37 cellular contexts compared by ENCODE assay signal in genomic region chr3:51786247-51786646, GRCh38. TPM values are rescaled to one million over a fixed set of nuclear protein-coding genes. Genes with fewer than 3 reads are reported as not detected.
"Had no signal": no experiment of that assay in that cellular context is flagged by ENCODE, and none has a peak within 500 bp of the region (broad histone marks: within the 10 kb centered on the region; RNA-seq: fewer than 3 reads in every experiment).

No MANE protein-coding gene starts in this region.

- H3K4me1 ChIP-seq: adrenal gland, body of pancreas, breast epithelium had no signal

- ATAC-seq: activated CD8-positive, alpha-beta T cell treated with anti-CD3 and anti-CD28 coated beads for 36 hours; activated naive CD4-positive, alpha-beta T cell treated with anti-CD3 and anti-CD28 coated beads, Interleukin-2, amount 50 U/mL, for 72 hours; activated T-cell treated with anti-CD3 and anti-CD28 coated beads, Interleukin-2, amount 50 U/mL, for 4 hours; activated T-cell treated with anti-CD3 and anti-CD28 coated beads, Interleukin-2, amount 50 U/mL, for 72 hours; activated T-helper 17 cell treated with anti-CD3 and anti-CD28 coated beads, Interleukin-2, amount 50 U/mL, for 72 hours; body of pancreas had no signal

- FAIRE-seq: astrocyte, TTC549 had no signal

- H3K36me3 ChIP-seq: adrenal gland, brain microvascular endothelial cell, breast epithelium had no signal

- H3K27me3 ChIP-seq: adrenal gland, body of pancreas, breast epithelium had no signal

- H3K27ac ChIP-seq: adrenal gland, body of pancreas, brain microvascular endothelial cell, breast epithelium, VCaP had no signal

- DNase-seq: activated B cell treated with CpG ODN at 0.5 μM for 24 hours; activated CD4-positive, alpha-beta memory T cell treated with anti-CD3 and anti-CD28 coated beads for 36 hours; activated CD4-positive, alpha-beta T cell treated with anti-CD3 and anti-CD28 coated beads for 4 hours; activated CD4-positive, alpha-beta T cell treated with anti-CD3 and anti-CD28 coated beads, Interleukin-2, amount 10 ng/mL, durations not matched to agents 24 days and 14 days; activated CD4-positive, alpha-beta T cell treated with anti-CD3 and anti-CD28 coated beads, Interleukin-2, amount 50 U/mL, for 1 hour; activated CD4-positive, alpha-beta T cell treated with anti-CD3 and anti-CD28 coated beads, Interleukin-2, amount 50 U/mL, for 4 hours; activated CD4-positive, CD25-positive, alpha-beta regulatory T cell treated with anti-CD3 and anti-CD28 coated beads, Interleukin-2, amount 50 U/mL, for 72 hours; activated CD8-positive, alpha-beta memory T cell treated with anti-CD3 and anti-CD28 coated beads, Interleukin-2, amount 50 U/mL, for 4 hours; activated CD8-positive, alpha-beta T cell treated with anti-CD3 and anti-CD28 coated beads for 36 hours; activated effector memory CD4-positive, alpha-beta T cell treated with anti-CD3 and anti-CD28 coated beads, Interleukin-2, amount 50 U/mL, for 16 hours; activated gamma-delta T cell treated with Interleukin-2 at 50 U/mL for 16 hours; activated naive CD4-positive, alpha-beta T cell; activated naive CD4-positive, alpha-beta T cell treated with anti-CD3 and anti-CD28 coated beads for 36 hours; activated naive CD4-positive, alpha-beta T cell treated with anti-CD3 and anti-CD28 coated beads, Interleukin-2, amount 50 U/mL, for 16 hours; activated naive CD8-positive, alpha-beta T cell treated with anti-CD3 and anti-CD28 coated beads for 36 hours; activated T-cell treated with anti-CD3 and anti-CD28 coated beads for 4 hours; activated T-cell treated with anti-CD3 and anti-CD28 coated beads, Interleukin-2, amount 50 U/mL, for 1 hour; activated T-cell treated with anti-CD3 and anti-CD28 coated beads, Interleukin-2, amount 50 U/mL, for 4 hours; activated T-cell treated with anti-CD3 and anti-CD28 coated beads, Interleukin-2, amount 50 U/mL, for 72 hours; adrenal gland; amniotic stem cell; aorta; body of pancreas; brain microvascular endothelial cell; central memory CD4-positive, alpha-beta T cell; T-helper 2 cell; T-helper 9 cell had no signal

- H3K9me3 ChIP-seq: adrenal gland, body of pancreas, breast epithelium had no signal

- H3K4me3 ChIP-seq: adrenal gland, body of pancreas, breast epithelium had no signal

RNA-seq across cellular contexts. Expression of gene IQCF6, which starts 7.2 kb away (rescaled TPM):
- total RNA-seq: activated B cell treated with CpG ODN at 0.5 μM for 24 hours; activated CD4-positive, alpha-beta memory T cell treated with anti-CD3 and anti-CD28 coated beads for 36 hours; activated CD4-positive, alpha-beta T cell treated with anti-CD3 and anti-CD28 coated beads, Interleukin-2, amount 10 ng/mL, durations not matched to agents 24 days and 14 days; activated CD8-positive, alpha-beta memory T cell treated with anti-CD3 and anti-CD28 coated beads for 36 hours; activated CD8-positive, alpha-beta T cell treated with anti-CD3 and anti-CD28 coated beads for 36 hours; activated naive CD4-positive, alpha-beta T cell treated with anti-CD3 and anti-CD28 coated beads for 36 hours; activated naive CD4-positive, alpha-beta T cell treated with anti-CD3 and anti-CD28 coated beads, Interleukin-2, amount 50 U/mL, for 72 hours; activated naive CD8-positive, alpha-beta T cell treated with anti-CD3 and anti-CD28 coated beads for 36 hours; activated T-cell treated with anti-CD3 and anti-CD28 coated beads, Interleukin-2, amount 50 U/mL, for 4 hours; activated T-cell treated with anti-CD3 and anti-CD28 coated beads, Interleukin-2, amount 50 U/mL, for 72 hours; activated T-helper 1 cell treated with anti-CD3 and anti-CD28 coated beads, Interleukin-12 subunit alpha, Interleukin-12 subunit beta, Interleukin-2, Interleukin-4 antibody, amounts not matched to agents 30 ng/mL and 10 ng/mL and 1 ng/mL, durations not matched to agents 14 hours and 24 hours and 36 hours; activated T-helper 17 cell treated with anti-CD3 and anti-CD28 coated beads, Interleukin-2, amount 50 U/mL, for 72 hours; adrenal gland; aorta; astrocyte; body of pancreas; breast epithelium; cardiac septum; cerebellum had no signal
- polyA plus RNA-seq: adrenal gland, aorta had no signal
